In the genomic region with DNA sequence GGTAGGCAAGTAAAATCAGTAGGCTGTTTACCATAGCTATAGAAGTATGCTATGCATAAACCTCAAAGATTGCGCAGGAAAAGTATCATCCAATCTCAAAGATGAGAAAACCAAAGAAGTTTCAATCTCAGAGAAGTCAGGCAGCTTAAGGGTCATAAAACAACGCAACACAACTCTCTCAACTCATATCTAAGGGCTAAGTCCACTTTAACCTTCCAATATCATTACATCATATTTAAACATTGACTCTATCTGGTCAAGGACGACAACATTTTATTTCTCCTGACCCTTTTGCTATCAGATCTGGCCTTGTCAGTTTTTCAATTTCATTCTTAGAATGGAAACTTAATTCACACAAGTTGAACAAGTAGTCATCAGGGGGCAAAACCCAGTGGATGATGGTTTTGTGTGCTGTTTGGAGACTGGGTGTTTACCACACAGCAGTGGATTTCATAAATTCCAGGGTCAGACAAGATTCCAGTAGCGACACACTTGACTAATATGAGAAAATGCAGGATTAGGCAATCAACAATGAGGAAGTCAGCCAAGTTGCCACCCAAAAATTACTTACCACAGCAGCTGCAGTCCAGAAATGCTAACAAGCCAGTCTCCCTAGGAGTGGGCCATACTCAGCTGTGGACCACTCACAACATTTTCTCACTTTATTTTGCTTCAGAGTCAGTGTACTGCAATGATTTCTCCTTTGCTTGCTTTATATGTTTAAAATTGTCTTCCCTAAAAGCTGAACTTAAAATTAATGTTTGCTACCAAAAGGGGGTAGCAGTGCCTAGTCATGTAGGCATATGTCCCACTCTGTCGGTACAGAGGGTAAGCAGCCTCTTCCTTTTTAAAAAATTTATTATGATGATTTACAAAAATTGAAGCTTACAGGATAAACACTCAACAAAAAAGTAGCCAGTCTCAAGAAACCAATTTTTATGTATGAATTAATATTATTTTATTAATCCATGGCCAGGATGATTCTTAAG, we compare ENCODE assay signal across 8 cellular contexts.
A peak's percentile ranks its signal among the peaks of the same experiment; 100 is the strongest.
DNase-seq lines count a peak whose midpoint lies in the region; ATAC-seq, FAIRE-seq and TF ChIP-seq lines count a peak whose summit lies in the region.
"Not testable (repeated sequence)": the region's sequence is repeated elsewhere in the genome, so short reads cannot be mapped to it uniquely, and the experiment has no call there.

No MANE protein-coding gene starts in this region.

- not testable (repeated sequence) for TF ChIP-seq EP300 in A549 (IDR thresholded peaks at IDR 0.05)

- dilution Hi-C loops in keratinocyte (cut with MboI; ENCODE audit: extremely low pct_ligation_motif_present, low sequenced_read_pairs) = not testable (repeated sequence)

- DNase-seq in A549 (ENCODE audit: low read depth in 1 of 2, low spot score in 1 of 2); RCC 7860 (ENCODE audit: low spot score); body of pancreas; heart left ventricle; keratinocyte (ENCODE audit: low read depth, low spot score); right lobe of liver; omental fat pad (ENCODE audit: low spot score); thoracic aorta (ENCODE audit: low spot score): not testable (repeated sequence)

- not testable (repeated sequence) for H3K4me3 ChIP-seq in A549; body of pancreas; heart left ventricle; keratinocyte (ENCODE audit: control insufficient read depth in 2 of 3, extremely low read depth in 1 of 3, insufficient read depth in 2 of 3, low read depth in 1 of 3, low read length in 3 of 3); right lobe of liver; thoracic aorta

- not testable (repeated sequence) for H3K79me2 ChIP-seq in keratinocyte (ENCODE audit: control insufficient read depth, insufficient read depth, low read length)

- H3K4me1 ChIP-seq in A549; body of pancreas; heart left ventricle; keratinocyte (ENCODE audit: control insufficient read depth, extremely low read depth, insufficient read depth, low read length); right lobe of liver; thoracic aorta (ENCODE audit: control insufficient read depth in 1 of 2, low read depth in 2 of 2): not testable (repeated sequence)

- TF ChIP-seq RAD21 in A549 (conservative IDR thresholded peaks at IDR 0.05 in 1 of 2, IDR thresholded peaks at IDR 0.05 in 1 of 2) = not testable (repeated sequence)

- H3K9me1 ChIP-seq in keratinocyte (ENCODE audit: control insufficient read depth, extremely low read depth, insufficient read depth, low read length) = not testable (repeated sequence)

- H2AFZ ChIP-seq in keratinocyte (ENCODE audit: control insufficient read depth, low read length) = not testable (repeated sequence)

- TF ChIP-seq CTCF in A549 (IDR thresholded peaks at IDR 0.05); body of pancreas (IDR thresholded peaks at IDR 0.05); heart left ventricle (IDR thresholded peaks at IDR 0.05); keratinocyte (optimal IDR thresholded peaks at IDR 0.05 in 1 of 3, IDR thresholded peaks at IDR 0.05 in 1 of 3, conservative IDR thresholded peaks at IDR 0.05 in 1 of 3; ENCODE audit: extremely low read depth in 1 of 3, insufficient read depth in 2 of 3, low read length in 3 of 3); right lobe of liver (IDR thresholded peaks at IDR 0.05); omental fat pad (IDR thresholded peaks at IDR 0.05); thoracic aorta (IDR thresholded peaks at IDR 0.05): not testable (repeated sequence)

- not testable (repeated sequence) for H4K20me1 ChIP-seq in keratinocyte (ENCODE audit: control insufficient read depth, extremely low read depth, insufficient read depth, low read length)

- H3K9ac ChIP-seq in keratinocyte (ENCODE audit: control insufficient read depth, extremely low read depth, insufficient read depth, low read length) = not testable (repeated sequence)

- H3K36me3 ChIP-seq in body of pancreas (replicated peaks in 1 of 2; ENCODE audit: insufficient read depth in 1 of 2, low read depth in 2 of 2); heart left ventricle; keratinocyte (ENCODE audit: control insufficient read depth in 2 of 2, extremely low read depth in 1 of 2, insufficient read depth in 2 of 2, low read length in 2 of 2); right lobe of liver; thoracic aorta: not testable (repeated sequence)

- not testable (repeated sequence) for H3K27me3 ChIP-seq in body of pancreas; heart left ventricle; keratinocyte (ENCODE audit: control insufficient read depth, extremely low read depth, insufficient read depth, low read length); right lobe of liver; thoracic aorta (replicated peaks; ENCODE audit: insufficient read depth)

- WGBS in A549 (ENCODE audit: missing lambda C conversion rate) = no CpG with 5 or more reads among the region's 5 CpGs
- WGBS in body of pancreas, 2 donors = no CpG with 5 or more reads among the region's 5 CpGs
- no CpG with 5 or more reads among the region's 5 CpGs for WGBS in heart left ventricle, 4 donors
- WGBS in right lobe of liver (ENCODE audit: insufficient coverage, low coverage, low lambda C conversion rate, missing lambda C conversion rate) = no CpG with 5 or more reads among the region's 5 CpGs

- not testable (repeated sequence) for FAIRE-seq in A549 (lab: Jason Lieb, UNC)
- FAIRE-seq in RCC 7860 (lab: Jason Lieb, UNC) (peak; percentile 52), keratinocyte (lab: Jason Lieb, UNC) (peak; percentile 34)

- not testable (repeated sequence) for TF ChIP-seq POLR2A in A549 (IDR thresholded peaks at IDR 0.05; ENCODE audit: low read length); body of pancreas (IDR thresholded peaks at IDR 0.05); heart left ventricle (IDR thresholded peaks at IDR 0.05); right lobe of liver (IDR thresholded peaks at IDR 0.05)

- POLR2A ChIA-PET in A549 (lab: Yijun Ruan, JAX) = not testable (repeated sequence)

- not testable (repeated sequence) for H3K4me2 ChIP-seq in A549; keratinocyte (ENCODE audit: control insufficient read depth, extremely low read depth, insufficient read depth, low read depth, low read length)

- intact Hi-C loops in body of pancreas (cut with DNase I); heart left ventricle (cut with DNase I); right lobe of liver (cut with DNase I): not testable (repeated sequence)

- H3K9me3 ChIP-seq in A549; body of pancreas; heart left ventricle; keratinocyte (ENCODE audit: control insufficient read depth, low read depth, low read length); right lobe of liver; thoracic aorta: not testable (repeated sequence)

- CTCF ChIA-PET in A549 (lab: Yijun Ruan, JAX) = not testable (repeated sequence)

- not testable (repeated sequence) for H3K27ac ChIP-seq in A549; body of pancreas; heart left ventricle; keratinocyte (ENCODE audit: control insufficient read depth, insufficient read depth, low read length); right lobe of liver; thoracic aorta

- ATAC-seq in A549 (peak; percentile 43 to 49; a peak in 4 of 6 replicates), body of pancreas (peak; percentile 81), heart left ventricle (peak in 3 of 4 donors; percentile 15 to 56 (median 36)), right lobe of liver (peak; percentile 76 to 84 (median 80)), omental fat pad (ENCODE audit: low FRiP score) (peak; percentile 90), thoracic aorta (ENCODE audit: insufficient number of reproducible peaks, low FRiP score, low read depth) (peak; percentile 63)

Comparison
In these comparisons a context has a peak if more than half of its experiments do, and no peak if none do; other contexts are left out.
1. ATAC-seq: peak in every context shown above with its lines; median percentile 90 in omental fat pad; 81 in body of pancreas; 80 in right lobe of liver; 63 in thoracic aorta; 46 in A549; 36 in heart left ventricle.